In genomic region chr17:55722016-55722706, GRCh38 we compare ENCODE assay signal across 1 cellular context.
TF ChIP-seq lines count a peak whose summit lies in the region.

No MANE protein-coding gene starts in this region.

TF ChIP-seq in GM23338, 12 proteins besides CTCF, POLR2A, EP300 and RAD21 (continued from another document):
- TF ChIP-seq ZNF462 (CRISPR knock-in tag; IDR thresholded peaks at IDR 0.05) (no peak), EZH2phosphoT487 (IDR thresholded peaks at IDR 0.05; ENCODE audit: unreplicated experiment) (no peak), ETS1 (IDR thresholded peaks at IDR 0.05) (no peak), POLR2AphosphoS5 (IDR thresholded peaks at IDR 0.05; ENCODE audit: low read depth) (no peak), CREB1 (CRISPR knock-in tag; IDR thresholded peaks at IDR 0.05; ENCODE audit: low read depth) (no peak), NANOG (IDR thresholded peaks at IDR 0.05; ENCODE audit: borderline replicate concordance) (no peak), ZNF114 (CRISPR knock-in tag; IDR thresholded peaks at IDR 0.05) (no peak), STAT1 (IDR thresholded peaks at IDR 0.05; ENCODE audit: unreplicated experiment) (no peak)
